Comparison of ENCODE assay signal across 21 cellular contexts in the genomic region with DNA sequence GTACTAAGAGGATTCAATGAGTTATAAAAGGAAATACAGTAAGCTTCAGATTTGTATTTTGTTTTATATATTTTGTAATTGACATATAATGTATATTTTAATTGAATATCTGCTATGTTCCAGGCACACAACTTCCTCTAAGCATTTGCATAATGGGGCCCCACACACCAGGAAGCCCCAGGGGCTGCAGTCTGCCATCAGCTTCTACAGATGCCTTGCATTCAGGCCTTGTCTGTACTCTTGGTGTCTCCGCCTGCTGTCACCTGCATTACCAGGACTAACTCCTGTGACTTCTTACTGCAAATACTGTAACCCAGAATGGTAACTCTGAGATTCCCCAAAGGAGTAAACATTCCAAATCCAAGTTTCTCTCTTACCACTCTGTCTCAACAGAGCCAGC.
"Had no signal": no experiment of that assay in that cellular context is flagged by ENCODE, and none has a peak within 500 bp of the region (broad histone marks: within the 10 kb centered on the region; RNA-seq: fewer than 3 reads in every experiment).

No MANE protein-coding gene starts in this region.

- H3K4me2 ChIP-seq: hepatocyte had no signal

- H3K36me3 Mint-ChIP-seq: natural killer cell had no signal

- H3K36me3 ChIP-seq: esophagus squamous epithelium, gastroesophageal sphincter, right atrium auricular region, sigmoid colon, stomach had no signal

- FAIRE-seq: urothelium cell line had no signal

- H3K4me3 Mint-ChIP-seq: natural killer cell, neural crest cell had no signal

- H2AFZ ChIP-seq: hepatocyte had no signal

- ATAC-seq: gastroesophageal sphincter, left ventricle myocardium superior, natural killer cell had no signal

- H3K9me3 ChIP-seq: esophagus squamous epithelium, gastroesophageal sphincter, right atrium auricular region, sigmoid colon had no signal

- H3K9me3 Mint-ChIP-seq: natural killer cell, neural crest cell had no signal

- H3K27ac ChIP-seq: epithelial cell of prostate, esophagus squamous epithelium, gastroesophageal sphincter, hepatocyte, right atrium auricular region, sigmoid colon, skin epidermis, stomach had no signal

- DNase-seq: cortex of kidney; effector memory CD4-positive, alpha-beta T cell; esophagus squamous epithelium; foreskin fibroblast; head of caudate nucleus; left colon; left ventricle myocardium superior; natural killer cell; posterior cingulate gyrus; sigmoid colon; stimulated activated naive CD4-positive, alpha-beta T cell; stomach; substantia nigra; trophoblast cell had no signal

- H3K27me3 ChIP-seq: esophagus squamous epithelium, gastroesophageal sphincter, hepatocyte, right atrium auricular region, sigmoid colon, stomach had no signal

- H3K4me3 ChIP-seq: esophagus squamous epithelium, gastroesophageal sphincter, hepatocyte, right atrium auricular region, sigmoid colon, skin epidermis, stomach had no signal

- H3K27ac Mint-ChIP-seq: natural killer cell had no signal
